Comparison of ENCODE assay signal across 22 cellular contexts in the genomic region with DNA sequence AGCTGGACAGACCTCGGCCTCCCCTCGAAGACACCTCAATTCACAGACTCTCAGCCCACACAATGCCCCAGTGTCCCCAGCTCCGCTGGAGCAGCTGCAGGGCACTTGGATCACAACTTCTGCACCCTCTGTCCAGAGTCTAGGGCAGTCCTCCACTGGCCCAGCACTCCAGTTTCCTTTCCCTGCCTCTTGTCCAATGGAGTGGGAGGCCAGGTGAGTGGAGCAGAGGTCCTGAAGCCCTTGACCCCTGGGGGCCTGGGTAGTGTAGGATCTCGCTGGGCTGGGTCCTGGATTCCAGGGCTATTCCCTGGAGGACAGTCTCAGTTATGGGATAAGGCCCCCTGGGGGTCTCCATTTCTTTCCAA. TPM values are rescaled to one million over a fixed set of nuclear protein-coding genes. Genes with fewer than 3 reads are reported as not detected.
"Had no signal": no experiment of that assay in that cellular context is flagged by ENCODE, and none has a peak within 500 bp of the region (broad histone marks: within the 10 kb centered on the region; RNA-seq: fewer than 3 reads in every experiment).

No MANE protein-coding gene starts in this region.

- H3K9me3 ChIP-seq: adrenal gland, heart right ventricle, neutrophil, pancreas, right lobe of liver, testis had no signal

- H3K27ac Mint-ChIP-seq: activated CD4-positive, alpha-beta T cell treated with anti-CD3 and anti-CD28 coated beads for 36 hours; activated naive CD4-positive, alpha-beta T cell treated with anti-CD3 and anti-CD28 coated beads, Interleukin-2, amount 50 U/mL, for 24 hours; mesothelial cell of epicardium; nephron; stimulated activated effector memory CD8-positive, alpha-beta T cell treated with anti-CD3 and anti-CD28 coated beads, Interleukin-12 subunit alpha, Interleukin-12 subunit beta, amount 100 ng/mL, for 72 hours; T-helper 1 cell treated with Interleukin-12 subunit alpha and Interleukin-12 subunit beta and Interleukin-4 antibody, amounts not matched to agents 30 μg/mL and 1 μg/mL, for 36 hours; type B pancreatic cell had no signal

- H3K27ac ChIP-seq: adrenal gland, epithelial cell of prostate, heart right ventricle, neutrophil, pancreas, right lobe of liver, testis had no signal

- DNase-seq: activated effector memory CD4-positive, alpha-beta T cell treated with Interleukin-2 at 50 U/mL for 16 hours; cortex of kidney had no signal

- FAIRE-seq: bronchial epithelial cell, keratinocyte, pancreas, small intestine had no signal

- H3K4me3 Mint-ChIP-seq: activated CD4-positive, alpha-beta T cell treated with anti-CD3 and anti-CD28 coated beads for 36 hours; activated naive CD4-positive, alpha-beta T cell treated with anti-CD3 and anti-CD28 coated beads, Interleukin-2, amount 50 U/mL, for 24 hours; mesothelial cell of epicardium; nephron; stimulated activated effector memory CD8-positive, alpha-beta T cell treated with anti-CD3 and anti-CD28 coated beads, Interleukin-12 subunit alpha, Interleukin-12 subunit beta, amount 100 ng/mL, for 72 hours; T-helper 1 cell treated with Interleukin-12 subunit alpha and Interleukin-12 subunit beta and Interleukin-4 antibody, amounts not matched to agents 30 μg/mL and 1 μg/mL, for 36 hours; type B pancreatic cell; WTC11 had no signal

- H3K4me1 ChIP-seq: adrenal gland, right lobe of liver, testis had no signal

- H3K9me3 Mint-ChIP-seq: activated naive CD4-positive, alpha-beta T cell treated with anti-CD3 and anti-CD28 coated beads, Interleukin-2, amount 50 U/mL, for 24 hours; mesothelial cell of epicardium; nephron; stimulated activated effector memory CD8-positive, alpha-beta T cell treated with anti-CD3 and anti-CD28 coated beads, Interleukin-12 subunit alpha, Interleukin-12 subunit beta, amount 100 ng/mL, for 72 hours; T-helper 1 cell treated with Interleukin-12 subunit alpha and Interleukin-12 subunit beta and Interleukin-4 antibody, amounts not matched to agents 30 μg/mL and 1 μg/mL, for 36 hours; type B pancreatic cell; WTC11 had no signal

- H3K4me3 ChIP-seq: adrenal gland, heart right ventricle, pancreas, right lobe of liver, testis had no signal

- H3K27me3 ChIP-seq: adrenal gland, heart right ventricle, neutrophil, pancreas, right lobe of liver, testis had no signal

- H3K27me3 Mint-ChIP-seq: activated CD4-positive, alpha-beta T cell treated with anti-CD3 and anti-CD28 coated beads for 36 hours; activated naive CD4-positive, alpha-beta T cell treated with anti-CD3 and anti-CD28 coated beads, Interleukin-2, amount 50 U/mL, for 24 hours had no signal

- H3K4me1 Mint-ChIP-seq: activated CD4-positive, alpha-beta T cell treated with anti-CD3 and anti-CD28 coated beads for 36 hours; mesothelial cell of epicardium; stimulated activated effector memory CD8-positive, alpha-beta T cell treated with anti-CD3 and anti-CD28 coated beads, Interleukin-12 subunit alpha, Interleukin-12 subunit beta, amount 100 ng/mL, for 72 hours had no signal

RNA-seq across cellular contexts. Expression of gene SFRP5, which starts 11.8 kb away (rescaled TPM):
- total RNA-seq: activated CD4-positive, alpha-beta T cell treated with anti-CD3 and anti-CD28 coated beads for 36 hours; bronchial epithelial cell; fibroblast of villous mesenchyme; mammary epithelial cell had no signal
- polyA plus RNA-seq: keratinocyte, mammary epithelial cell had no signal
